17 cellular contexts compared by ENCODE assay signal in genomic region chr1:165215676-165216075, GRCh38.
DNase-seq lines count a peak whose midpoint lies in the region; FAIRE-seq and TF ChIP-seq lines count a peak whose summit lies in the region.
"Had no signal": no experiment of that assay in that cellular context is flagged by ENCODE, and none has a peak within 500 bp of the region (broad histone marks: within the 10 kb centered on the region; RNA-seq: fewer than 3 reads in every experiment).

No MANE protein-coding gene starts in this region.

- FAIRE-seq in D721Med (lab: Jason Lieb, UNC) (peak; percentile 44), bronchial epithelial cell (lab: Jason Lieb, UNC) (peak; percentile 36)
- FAIRE-seq: GM19239 had no signal

- H3K36me3 Mint-ChIP-seq in immature natural killer cell: no peaks in the 10 kb centered on the region
- H3K36me3 Mint-ChIP-seq: CD8-positive, alpha-beta memory T cell had no signal

- no peak overlapping the region for H4K8ac ChIP-seq in mesendoderm (ENCODE audit: low read depth, low read length)

- peaks cover 0 to 13% (median 5%) of the 10 kb centered on the region in 3 donors for H3K27me3 Mint-ChIP-seq in immature natural killer cell (ENCODE audit: low read depth in 3 of 3)

- H3K4me1 Mint-ChIP-seq in immature natural killer cell: no peaks in the 10 kb centered on the region
- H3K4me1 Mint-ChIP-seq: CD8-positive, alpha-beta memory T cell had no signal

- no peak overlapping the region for H2BK120ac ChIP-seq in mesendoderm (ENCODE audit: low read depth, low read length)

- H3K27ac Mint-ChIP-seq in immature natural killer cell: no peak overlapping the region

- H3K4me2 ChIP-seq in mesendoderm (ENCODE audit: low read length): no peak overlapping the region
- H3K4me2 ChIP-seq: BLaER1 had no signal

- H3K18ac ChIP-seq in mesendoderm (ENCODE audit: low read length): no peak overlapping the region

- H2AK5ac ChIP-seq in mesendoderm (ENCODE audit: low read length): no peak overlapping the region

- H2BK15ac ChIP-seq in mesendoderm (replicated peaks; ENCODE audit: low read depth): no peak overlapping the region

- H3K27me3 ChIP-seq in bronchial epithelial cell (ENCODE audit: control insufficient read depth, insufficient read depth, low read length) (no peaks in the 10 kb centered on the region), mesendoderm (ENCODE audit: insufficient read depth, low read length, poor library complexity) (no peaks in the 10 kb centered on the region)
- H3K27me3 ChIP-seq: BLaER1 had no signal

- H3K36me3 ChIP-seq in bronchial epithelial cell (ENCODE audit: control insufficient read depth, insufficient read depth, low read length): no peaks in the 10 kb centered on the region
- no peaks in the 10 kb centered on the region for H3K36me3 ChIP-seq in mesendoderm (ENCODE audit: control insufficient read depth, insufficient read depth, low read length)
- H3K36me3 ChIP-seq: BLaER1 had no signal

- DNase-seq in DMS153 (lab: John Stamatoyannopoulos, UW) (peak; percentile 26), DMS153 treated with DMSO at 0.1 percent for 48 hours (lab: John Stamatoyannopoulos, UW; ENCODE audit: unreplicated experiment) (no peak), D721Med (ENCODE audit: insufficient read length, low spot score) (no peak), bronchial epithelial cell (ENCODE audit: low read depth) (peak; percentile 66), mesendoderm (peak; percentile 62), AG08395 (ENCODE audit: low spot score) (no peak), NCI-H2081 (lab: John Stamatoyannopoulos, UW) (no peak), immature natural killer cell (no peak)
- DNase-seq: AML-193; Caco-2; CD8-positive, alpha-beta memory T cell; GF-D8; IMR-90; KBM-7 had no signal

- peaks cover 3% of the 10 kb centered on the region for H3K4me1 ChIP-seq in mesendoderm (ENCODE audit: control insufficient read depth, low read depth, low read length)
- H3K4me1 ChIP-seq: BLaER1, Caco-2 had no signal

- H3K79me2 ChIP-seq in mesendoderm (ENCODE audit: control insufficient read depth, insufficient read depth, low read length): no peaks in the 10 kb centered on the region

- no peak overlapping the region for H2BK5ac ChIP-seq in mesendoderm (ENCODE audit: low read length)

- H3K23ac ChIP-seq in mesendoderm (ENCODE audit: low read length): no peak overlapping the region

- TF ChIP-seq CTCF in D721Med (IDR thresholded peaks at IDR 0.05; ENCODE audit: insufficient read depth, missing control alignments) (no peak), bronchial epithelial cell (IDR thresholded peaks at IDR 0.05; ENCODE audit: insufficient read depth, low read length, severe bottlenecking) (no peak)

- H3K56ac ChIP-seq in mesendoderm (ENCODE audit: low read length): no peak overlapping the region

- H3K79me1 ChIP-seq in mesendoderm (ENCODE audit: low read length): no peaks in the 10 kb centered on the region

- no peak overlapping the region for H3K4ac ChIP-seq in mesendoderm (ENCODE audit: low read depth, low read length)

- H3K9ac ChIP-seq in mesendoderm (ENCODE audit: low read length): no peak overlapping the region
- H3K9ac ChIP-seq: BLaER1 had no signal

- H3K4me3 Mint-ChIP-seq in immature natural killer cell: no peak overlapping the region
- H3K4me3 Mint-ChIP-seq: CD8-positive, alpha-beta memory T cell had no signal

- no peak overlapping the region for H3K4me3 ChIP-seq in bronchial epithelial cell (ENCODE audit: low read depth, low read length)
- no peak overlapping the region for H3K4me3 ChIP-seq in mesendoderm (ENCODE audit: low read length)
- H3K4me3 ChIP-seq: BLaER1 had no signal

- no CpG with 5 or more reads among the region's 2 CpGs for WGBS in mesendoderm (ENCODE audit: extremely low coverage, insufficient coverage, low lambda C conversion rate)

- H3K27ac ChIP-seq in mesendoderm (ENCODE audit: low read depth, low read length): no peak overlapping the region
- H3K27ac ChIP-seq: 22Rv1, BLaER1 had no signal

- no peaks in the 10 kb centered on the region for H3K9me3 Mint-ChIP-seq in immature natural killer cell
- H3K9me3 Mint-ChIP-seq: CD8-positive, alpha-beta memory T cell had no signal

- H4K5ac ChIP-seq in mesendoderm (ENCODE audit: low read length): no peak overlapping the region

Comparison
In these comparisons a context has a peak if more than half of its experiments do, and no peak if none do; other contexts are left out.
1. DNase-seq: peak in DMS153 (single experiment), bronchial epithelial cell (single experiment) and mesendoderm (single experiment); none in DMS153 treated with DMSO at 0.1 percent for 48 hours (single experiment), D721Med (single experiment), AG08395 (single experiment), NCI-H2081 (0 of 2) and immature natural killer cell (0 of 3).